9 cellular contexts compared by ENCODE assay signal in the genomic region with DNA sequence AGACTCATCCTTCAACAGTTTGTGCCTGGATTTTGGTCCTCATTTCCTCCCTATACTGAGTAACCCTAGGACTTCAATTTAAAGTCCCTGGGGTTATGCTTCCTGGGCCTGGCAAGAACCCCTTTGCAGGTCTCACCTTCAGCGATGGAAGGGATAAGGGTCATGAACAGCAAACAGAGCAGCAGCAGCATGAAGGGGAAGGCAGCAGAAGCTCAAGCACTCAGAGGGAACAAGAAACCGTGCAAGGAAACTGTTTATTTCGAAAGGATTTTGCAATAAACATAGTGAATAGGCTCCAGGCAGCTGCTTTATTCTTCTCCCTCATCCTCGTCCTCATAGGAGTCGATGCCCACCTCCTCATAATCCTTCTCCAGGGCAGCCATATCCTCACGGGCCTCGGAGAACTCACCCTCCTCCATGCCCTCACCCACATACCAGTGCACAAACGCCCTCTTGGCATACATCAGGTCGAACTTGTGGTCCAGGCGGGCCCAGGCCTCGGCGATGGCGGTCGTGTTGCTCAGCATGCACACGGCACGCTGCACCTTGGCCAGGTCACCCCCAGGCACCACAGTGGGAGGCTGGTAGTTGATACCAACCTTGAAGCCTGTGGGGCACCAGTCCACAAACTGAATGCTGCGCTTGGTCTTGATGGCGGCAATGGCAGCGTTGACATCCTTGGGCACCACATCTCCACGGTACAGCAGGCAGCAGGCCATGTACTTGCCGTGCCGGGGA. TPM values are rescaled to one million over a fixed set of nuclear protein-coding genes. Genes with fewer than 3 reads are reported as not detected.
A peak's percentile ranks its signal among the peaks of the same experiment; 100 is the strongest.
DNase-seq lines count a peak whose midpoint lies in the region; ATAC-seq and TF ChIP-seq lines count a peak whose summit lies in the region.
"Had no signal": no experiment of that assay in that cellular context is flagged by ENCODE, and none has a peak within 500 bp of the region (broad histone marks: within the 10 kb centered on the region; RNA-seq: fewer than 3 reads in every experiment).

No MANE protein-coding gene starts in this region.

- H3K4me1 Mint-ChIP-seq in CD14-positive monocyte (peaks cover 71% of the 10 kb centered on the region), neural crest cell (peaks cover 5% of the 10 kb centered on the region)
- peaks cover 82% of the 10 kb centered on the region for H3K4me1 Mint-ChIP-seq in central memory CD8-positive, alpha-beta T cell

- no peak for ATAC-seq in central memory CD8-positive, alpha-beta T cell (replicated peaks; ENCODE audit: extremely low read depth, poor library complexity, severe bottlenecking)
- ATAC-seq in GM21528 (IDR thresholded peaks at IDR 0.05; ENCODE audit: low FRiP score, unreplicated experiment), result no peak
- ATAC-seq in HG03439 (IDR thresholded peaks at IDR 0.05; ENCODE audit: unreplicated experiment), result no peak
- no peak for ATAC-seq in HG03460 (IDR thresholded peaks at IDR 0.05; ENCODE audit: unreplicated experiment)

- H3K27ac Mint-ChIP-seq in CD14-positive monocyte (peak overlapping the region; percentile 84 to 95 (median 93)), neural crest cell (ENCODE audit: unreplicated experiment) (no peak overlapping the region)
- peak overlapping the region; percentile 83 for H3K27ac Mint-ChIP-seq in central memory CD8-positive, alpha-beta T cell (ENCODE audit: low read depth)

- H3K4me3 Mint-ChIP-seq in CD14-positive monocyte, result peak overlapping the region; percentile 88 to 90
- H3K4me3 Mint-ChIP-seq in central memory CD8-positive, alpha-beta T cell, result peak overlapping the region; percentile 78
- H3K4me3 Mint-ChIP-seq in neural crest cell, result peak overlapping the region; percentile 19

- H3K36me3 Mint-ChIP-seq in CD14-positive monocyte (peaks cover 28 to 47% of the 10 kb centered on the region in 2 donors), neural crest cell (ENCODE audit: low read depth) (no peaks in the 10 kb centered on the region)
- H3K36me3 Mint-ChIP-seq in central memory CD8-positive, alpha-beta T cell (ENCODE audit: insufficient read depth), result peaks cover 76% of the 10 kb centered on the region

- intact Hi-C loops in CD14-positive monocyte (cut with micrococcal nuclease), result loop anchor here (5.0 kb wide), 2 partner anchors 33 to 73 kb away; a partner anchor contains a TSS

- DNase-seq in CD14-positive monocyte (ENCODE audit: low spot score) (no peak), NOMO-1 (lab: John Stamatoyannopoulos, UW; ENCODE audit: unreplicated experiment in 2 of 2) (peak; percentile 61 to 63), neural crest cell (ENCODE audit: low read depth, low spot score) (no peak), GM10266 (ENCODE audit: extremely low spot score) (no peak)
- no peak for DNase-seq in central memory CD8-positive, alpha-beta T cell (ENCODE audit: low spot score in 2 of 2)
- DNase-seq: cortex of kidney had no signal

- H3K9me3 Mint-ChIP-seq in CD14-positive monocyte, result no peaks in the 10 kb centered on the region
- no peaks in the 10 kb centered on the region for H3K9me3 Mint-ChIP-seq in central memory CD8-positive, alpha-beta T cell
- no peaks in the 10 kb centered on the region for H3K9me3 Mint-ChIP-seq in neural crest cell

- peaks cover 0 to 3% (median 0%) of the 10 kb centered on the region in 3 donors for H3K27me3 Mint-ChIP-seq in CD14-positive monocyte (ENCODE audit: low read depth in 3 of 3)
- H3K27me3 Mint-ChIP-seq in central memory CD8-positive, alpha-beta T cell, result no peaks in the 10 kb centered on the region
- peaks cover 59% of the 10 kb centered on the region for H3K27me3 Mint-ChIP-seq in neural crest cell (ENCODE audit: low read depth)

- no peak for TF ChIP-seq CTCF in CD14-positive monocyte (IDR thresholded peaks at IDR 0.05)
- no peak for TF ChIP-seq CTCF in neural crest cell (conservative IDR thresholded peaks at IDR 0.05)
- TF ChIP-seq CTCF in GM10266 (IDR thresholded peaks at IDR 0.05; ENCODE audit: control insufficient read depth, insufficient read depth, low read depth, missing control alignments), result no peak

RNA-seq across cellular contexts. Expression of a gene that starts 2.8 kb away (rescaled TPM):
- not detected for polyA plus RNA-seq in CD14-positive monocyte
- total RNA-seq in neural crest cell, result not detected in 2 replicates

RNA-seq across cellular contexts. Expression of a gene that starts 3.5 kb away (rescaled TPM):
- polyA plus RNA-seq in CD14-positive monocyte, result 10 to 100 TPM; 72.7 to 81.9 TPM
- total RNA-seq in neural crest cell, result 0.14 TPM in 1 of 2 replicates, not detected in the other

RNA-seq across cellular contexts. Expression of a gene that starts 4.9 kb away (rescaled TPM):
- 10 to 100 TPM; 16.7 to 17.8 TPM for polyA plus RNA-seq in CD14-positive monocyte
- 28.5 and 31.2 TPM in 2 replicates for total RNA-seq in neural crest cell

RNA-seq across cellular contexts. Expression of a gene that starts 5.0 kb away (rescaled TPM):
- 10 to 100 TPM in 1 of 2 donors, 1 to 10 TPM in 1; 4.0 to 11.7 TPM for polyA plus RNA-seq in CD14-positive monocyte
- 11.2 and 12.7 TPM in 2 replicates for total RNA-seq in neural crest cell

RNA-seq across cellular contexts. Expression of a gene that starts 20.6 kb away (rescaled TPM):
- 10 to 100 TPM in 1 of 2 donors, 1 to 10 TPM in 1; 7.6 to 10.4 TPM for polyA plus RNA-seq in CD14-positive monocyte
- total RNA-seq in neural crest cell, result 36.4 and 40.3 TPM in 2 replicates

Comparison
In these comparisons a context has a peak if more than half of its experiments do, and no peak if none do; other contexts are left out.
1. DNase-seq: peak in NOMO-1 (2 of 2); none in CD14-positive monocyte (single experiment), central memory CD8-positive, alpha-beta T cell (0 of 2), neural crest cell (single experiment) and GM10266 (single experiment).
2. H3K4me3 Mint-ChIP-seq: peak in every context shown above with its lines; median percentile 89 in CD14-positive monocyte; 78 in central memory CD8-positive, alpha-beta T cell; 19 in neural crest cell.